In genomic region chr1:247332215-247332900, GRCh38 we compare ENCODE assay signal across 8 cellular contexts. TPM values are rescaled to one million over a fixed set of nuclear protein-coding genes. Genes with fewer than 3 reads are reported as not detected.
DNase-seq lines count a peak whose midpoint lies in the region; ATAC-seq and TF ChIP-seq lines count a peak whose summit lies in the region.

No MANE protein-coding gene starts in this region.

- H3K27ac ChIP-seq in ACC112 (ENCODE audit: low read depth, low read length), result peak overlapping the region; percentile 63; the same call in 1 of the 2 replicates
- peak overlapping the region; percentile 87 to 95 (median 92) for H3K27ac ChIP-seq in esophagus squamous epithelium

- peaks cover 45% of the 10 kb centered on the region for H3K4me1 Mint-ChIP-seq in activated T-cell treated with anti-CD3 and anti-CD28 coated beads, Interleukin-2, amount 50 U/mL, for 24 hours (ENCODE audit: low read depth)
- peaks cover 52% of the 10 kb centered on the region for H3K4me1 Mint-ChIP-seq in nephron

- WGBS in esophagus squamous epithelium, 2 donors, result 12 to 40% methylated on average over 3 to 14 of the region's 53 CpGs

- no peak for TF ChIP-seq POLR2A in esophagus squamous epithelium (IDR thresholded peaks at IDR 0.05)

- H3K9me3 Mint-ChIP-seq in activated T-cell treated with anti-CD3 and anti-CD28 coated beads, Interleukin-2, amount 50 U/mL, for 24 hours, result no peaks in the 10 kb centered on the region
- no peaks in the 10 kb centered on the region for H3K9me3 Mint-ChIP-seq in nephron

- H3K27ac Mint-ChIP-seq in activated T-cell treated with anti-CD3 and anti-CD28 coated beads, Interleukin-2, amount 50 U/mL, for 24 hours, result peak overlapping the region; percentile 82
- H3K27ac Mint-ChIP-seq in nephron, result peak overlapping the region; percentile 80 to 94 (median 85)

- H3K27me3 ChIP-seq in ACC112 (ENCODE audit: insufficient read depth, low read length) (no peaks in the 10 kb centered on the region), esophagus squamous epithelium (no peaks in the 10 kb centered on the region)

- ATAC-seq in GM18498 (IDR thresholded peaks at IDR 0.05; ENCODE audit: unreplicated experiment), result peak; percentile 46
- peak; percentile 44 for ATAC-seq in HG02885 (IDR thresholded peaks at IDR 0.05; ENCODE audit: poor library complexity, unreplicated experiment)

- peak overlapping the region; percentile 78 for H3K4me3 Mint-ChIP-seq in activated T-cell treated with anti-CD3 and anti-CD28 coated beads, Interleukin-2, amount 50 U/mL, for 24 hours
- H3K4me3 Mint-ChIP-seq in nephron, result peak overlapping the region; percentile 88 to 97 (median 89)

- peaks cover 17% of the 10 kb centered on the region for H3K4me1 ChIP-seq in ACC112 (ENCODE audit: control insufficient read depth, insufficient read depth, low read length, unreplicated experiment)
- H3K4me1 ChIP-seq in esophagus squamous epithelium, result peaks cover 11 to 42% (median 21%) of the 10 kb centered on the region in 3 donors

- peak; percentile 44 for DNase-seq in NCI-H774 (lab: John Stamatoyannopoulos, UW)
- DNase-seq in activated T-cell treated with anti-CD3 and anti-CD28 coated beads, Interleukin-2, amount 50 U/mL, for 24 hours, result peak; percentile 77
- peak; percentile 24 for DNase-seq in esophagus squamous epithelium (lab: John Stamatoyannopoulos, UW)
- DNase-seq in superior temporal gyrus (ENCODE audit: extremely low spot score), result peak; percentile 22

- peaks cover 41% of the 10 kb centered on the region for H3K36me3 Mint-ChIP-seq in activated T-cell treated with anti-CD3 and anti-CD28 coated beads, Interleukin-2, amount 50 U/mL, for 24 hours (ENCODE audit: low read depth)
- peaks cover 22% of the 10 kb centered on the region for H3K36me3 Mint-ChIP-seq in nephron (ENCODE audit: low read depth)

- H3K79me2 ChIP-seq in ACC112 (ENCODE audit: control insufficient read depth, insufficient read depth, low read length, unreplicated experiment), result peaks cover 50% of the 10 kb centered on the region

- H3K36me3 ChIP-seq in ACC112 (ENCODE audit: insufficient read depth, low read length) (peaks cover 6% of the 10 kb centered on the region; the same call in 1 of the 2 replicates), esophagus squamous epithelium (peaks cover 0 to 24% (median 0%) of the 10 kb centered on the region in 3 donors)

- no peaks in the 10 kb centered on the region for H3K27me3 Mint-ChIP-seq in activated T-cell treated with anti-CD3 and anti-CD28 coated beads, Interleukin-2, amount 50 U/mL, for 24 hours
- H3K27me3 Mint-ChIP-seq in nephron (ENCODE audit: low read depth), result no peaks in the 10 kb centered on the region

- intact Hi-C loops in esophagus squamous epithelium (cut with DNase I), result no loop called here

- TF ChIP-seq CTCF in esophagus squamous epithelium (IDR thresholded peaks at IDR 0.05) (no peak), nephron (IDR thresholded peaks at IDR 0.05; ENCODE audit: unreplicated experiment in 3 of 3) (no peak)

- H2AFZ ChIP-seq in ACC112 (ENCODE audit: low read length, unreplicated experiment), result peak overlapping the region; percentile 20

- H3K4me3 ChIP-seq in ACC112 (ENCODE audit: low read depth, low read length) (peak overlapping the region; percentile 97), esophagus squamous epithelium (peak overlapping the region; percentile 77 to 97 (median 96))

- H3K9me3 ChIP-seq in esophagus squamous epithelium, result no peaks in the 10 kb centered on the region

RNA-seq across cellular contexts. Expression of gene ZNF496, which starts 0.7 kb away (rescaled TPM):
- 10 to 100 TPM in 1 of 4 donors, 1 to 10 TPM in 3; 8.9 to 21.2 (median 9.5) TPM for total RNA-seq in esophagus squamous epithelium

Comparison
In these comparisons a context has a peak if more than half of its experiments do, and no peak if none do; other contexts are left out.
1. Peak in every context shown above with its lines: DNase-seq, ATAC-seq, H3K4me3 ChIP-seq and H3K27ac ChIP-seq.
2. DNase-seq: peak in every context shown above with its lines; median percentile 77 in activated T-cell treated with anti-CD3 and anti-CD28 coated beads, Interleukin-2, amount 50 U/mL, for 24 hours; 44 in NCI-H774; 24 in esophagus squamous epithelium; 22 in superior temporal gyrus.